Comparison of ENCODE assay signal across 24 cellular contexts in genomic region chr9:34224349-34224748, GRCh38.
"Had no signal": no experiment of that assay in that cellular context is flagged by ENCODE, and none has a peak within 500 bp of the region (broad histone marks: within the 10 kb centered on the region; RNA-seq: fewer than 3 reads in every experiment).

No MANE protein-coding gene starts in this region.

- H3K9me3 Mint-ChIP-seq: activated naive CD4-positive, alpha-beta T cell treated with anti-CD3 and anti-CD28 coated beads, Interleukin-2, amount 50 U/mL, for 24 hours; memory B cell; stimulated activated naive CD8-positive, alpha-beta T cell treated with anti-CD3 and anti-CD28 coated beads, Interleukin-15, amount 100 ng/mL, for 72 hours had no signal

- ATAC-seq: gastroesophageal sphincter; heart right ventricle; left cardiac atrium; right lobe of liver; stimulated activated naive CD8-positive, alpha-beta T cell treated with anti-CD3 and anti-CD28 coated beads, Interleukin-15, amount 100 ng/mL, for 72 hours had no signal

- DNase-seq: activated gamma-delta T cell treated with Interleukin-2 at 50 U/mL for 16 hours; activated T-cell treated with anti-CD3 and anti-CD28 coated beads for 4 hours; anterior cingulate cortex; brain microvascular endothelial cell; central memory CD4-positive, alpha-beta T cell; colonic mucosa; dorsolateral prefrontal cortex; heart right ventricle; islet precursor cell; left cardiac atrium; posterior cingulate gyrus; right lobe of liver; stimulated activated CD4-positive, alpha-beta T cell treated with anti-CD3 and anti-CD28 coated beads, Interleukin-1b, Interleukin-23, amount 100 ng/mL, for 48 hours; stimulated activated naive CD8-positive, alpha-beta T cell treated with anti-CD3 and anti-CD28 coated beads, Interleukin-15, amount 100 ng/mL, for 72 hours; T-helper 1 cell; T-helper 9 cell; transverse colon; uterus had no signal

- H3K27ac Mint-ChIP-seq: activated naive CD4-positive, alpha-beta T cell treated with anti-CD3 and anti-CD28 coated beads, Interleukin-2, amount 50 U/mL, for 24 hours; memory B cell; stimulated activated naive CD8-positive, alpha-beta T cell treated with anti-CD3 and anti-CD28 coated beads, Interleukin-15, amount 100 ng/mL, for 72 hours had no signal

- H3K27me3 ChIP-seq: brain microvascular endothelial cell, colonic mucosa, dorsolateral prefrontal cortex, gastroesophageal sphincter, heart right ventricle, right lobe of liver, suprapubic skin, transverse colon, uterus had no signal

- H3K9me3 ChIP-seq: colonic mucosa, gastroesophageal sphincter, heart right ventricle, right lobe of liver, suprapubic skin, transverse colon, uterus had no signal

- H3K36me3 ChIP-seq: colonic mucosa, right lobe of liver, transverse colon, uterus had no signal

- H3K4me1 ChIP-seq: colonic mucosa, uterus had no signal

- H3K4me1 Mint-ChIP-seq: memory B cell had no signal

- H3K4me3 Mint-ChIP-seq: activated naive CD4-positive, alpha-beta T cell treated with anti-CD3 and anti-CD28 coated beads, Interleukin-2, amount 50 U/mL, for 24 hours; memory B cell; stimulated activated naive CD8-positive, alpha-beta T cell treated with anti-CD3 and anti-CD28 coated beads, Interleukin-15, amount 100 ng/mL, for 72 hours had no signal

- H3K27me3 Mint-ChIP-seq: activated naive CD4-positive, alpha-beta T cell treated with anti-CD3 and anti-CD28 coated beads, Interleukin-2, amount 50 U/mL, for 24 hours; memory B cell; stimulated activated naive CD8-positive, alpha-beta T cell treated with anti-CD3 and anti-CD28 coated beads, Interleukin-15, amount 100 ng/mL, for 72 hours had no signal

- H3K27ac ChIP-seq: brain microvascular endothelial cell, colonic mucosa, dorsolateral prefrontal cortex, epithelial cell of prostate, gastroesophageal sphincter, heart right ventricle, suprapubic skin, transverse colon had no signal

- H3K4me3 ChIP-seq: colonic mucosa, dorsolateral prefrontal cortex, gastroesophageal sphincter, heart right ventricle, right lobe of liver, skin epidermis, suprapubic skin, transverse colon, uterus had no signal
